In genomic region chr6:27829453-27830211, GRCh38 we compare ENCODE assay signal across 9 cellular contexts.
DNase-seq lines count a peak whose midpoint lies in the region; ATAC-seq and TF ChIP-seq lines count a peak whose summit lies in the region.
"Had no signal": no experiment of that assay in that cellular context is flagged by ENCODE, and none has a peak within 500 bp of the region (broad histone marks: within the 10 kb centered on the region; RNA-seq: fewer than 3 reads in every experiment).

No MANE protein-coding gene starts in this region.

- intact Hi-C loops in OCI-LY7 (cut with micrococcal nuclease; ENCODE audit: unreplicated experiment) (loop anchor here (2.0 to 10.0 kb wide), 3 partner anchors 17 to 1555 kb away; a partner anchor contains a TSS), body of pancreas (cut with DNase I) (no loop called here)
- intact Hi-C loops in dendritic cell treated with granulocyte-macrophage colony-stimulating factor and Interleukin-4, amounts not matched to agents 40 ng/mL and 50 ng/mL, for 4 days (cut with micrococcal nuclease) = no loop called here

- H2AFZ ChIP-seq in OCI-LY7 (ENCODE audit: low read length) = no peak overlapping the region
- H2AFZ ChIP-seq in neural cell (ENCODE audit: low read depth, low read length) = no peak overlapping the region
- H2AFZ ChIP-seq: parathyroid adenoma had no signal

- TF ChIP-seq RAD21 in neural cell (conservative IDR thresholded peaks at IDR 0.05) = no peak

- no TSS peak for BruUV-seq in OCI-LY7 (replicated peaks; lab: Mats Ljungman, UMichigan)

- peak overlapping the region; percentile 91 for H3K9ac ChIP-seq in ES-I3 (ENCODE audit: low read depth, low read length)
- peak overlapping the region; percentile 71 for H3K9ac ChIP-seq in neural cell (ENCODE audit: low read length)
- H3K9ac ChIP-seq: parathyroid adenoma had no signal

- H3K9me3 Mint-ChIP-seq in dendritic cell treated with granulocyte-macrophage colony-stimulating factor and Interleukin-4, amounts not matched to agents 40 ng/mL and 50 ng/mL, for 4 days = no peaks in the 10 kb centered on the region

- H3K27ac Mint-ChIP-seq in dendritic cell treated with granulocyte-macrophage colony-stimulating factor and Interleukin-4, amounts not matched to agents 40 ng/mL and 50 ng/mL, for 4 days = no peak overlapping the region

- TF ChIP-seq EP300 in neural cell (conservative IDR thresholded peaks at IDR 0.05; ENCODE audit: poor library complexity, severe bottlenecking) = no peak

- TF ChIP-seq CTCF in OCI-LY7 (conservative IDR thresholded peaks at IDR 0.05; ENCODE audit: low read length) = no peak
- no peak for TF ChIP-seq CTCF in neural cell (IDR thresholded peaks at IDR 0.05; ENCODE audit: poor library complexity, severe bottlenecking)
- no peak for TF ChIP-seq CTCF in body of pancreas (IDR thresholded peaks at IDR 0.05)

- peak; percentile 45 for DNase-seq in OCI-LY7 (ENCODE audit: low spot score)
- DNase-seq in HEK293T (ENCODE audit: extremely low spot score) = no peak
- DNase-seq in body of pancreas = no peak
- no peak for DNase-seq in NCI-H345 treated with DMSO at 0.1 percent for 48 hours (lab: John Stamatoyannopoulos, UW; ENCODE audit: unreplicated experiment)

- no peaks in the 10 kb centered on the region for H3F3A ChIP-seq in neural cell (ENCODE audit: insufficient read depth, low read length, poor library complexity, severe bottlenecking)

- H3K4me2 ChIP-seq in OCI-LY7 (ENCODE audit: low read length) (peak overlapping the region; percentile 94), neural cell (ENCODE audit: low read length) (peak overlapping the region; percentile 93)

- H3K9me3 ChIP-seq in ES-I3 (ENCODE audit: control insufficient read depth, insufficient read depth, low read length) (peaks cover 8% of the 10 kb centered on the region; the same call in 1 of the 2 replicates), OCI-LY7 (ENCODE audit: low read length) (no peaks in the 10 kb centered on the region), neural cell (ENCODE audit: low read length) (no peaks in the 10 kb centered on the region), body of pancreas (no peaks in the 10 kb centered on the region)

- H4K20me1 ChIP-seq in OCI-LY7 (ENCODE audit: insufficient read depth, low read length) (no peaks in the 10 kb centered on the region), neural cell (ENCODE audit: insufficient read depth) (no peaks in the 10 kb centered on the region)

- CTCF ChIA-PET in OCI-LY7 (lab: Charles Lee; ENCODE audit: unreplicated experiment) = no interaction called here
- CTCF ChIA-PET in HEK293T (lab: Yijun Ruan, JAX) = no interaction called here

- H3K4me3 ChIP-seq in OCI-LY7 (ENCODE audit: low read depth, low read length, poor library complexity, severe bottlenecking) (peak overlapping the region; percentile 74), neural cell (ENCODE audit: low read length) (peak overlapping the region; percentile 83), body of pancreas (no peak overlapping the region)

- WGBS in body of pancreas, 2 donors = 84 to 89% methylated on average over 9 of the region's 9 CpGs

- H3K27me3 ChIP-seq in neural cell (ENCODE audit: insufficient read depth, low read depth, low read length) (no peaks in the 10 kb centered on the region), body of pancreas (peaks cover 0 to 3% of the 10 kb centered on the region in 2 donors)

- H3K36me3 Mint-ChIP-seq in dendritic cell treated with granulocyte-macrophage colony-stimulating factor and Interleukin-4, amounts not matched to agents 40 ng/mL and 50 ng/mL, for 4 days (ENCODE audit: low read depth) = peaks cover 12% of the 10 kb centered on the region

- TF ChIP-seq POLR2A in body of pancreas (IDR thresholded peaks at IDR 0.05) = no peak

- POLR2A ChIA-PET in OCI-LY7 (lab: Charles Lee) (interaction anchor here (0.5 to 11.9 kb wide), 9 partner anchors 18 to 1671 kb away, joined by 3 to 1237 read pairs (median 7); a partner anchor contains a TSS), HEK293T (lab: Yijun Ruan, JAX) (interaction anchor here (2.3 to 2.7 kb wide), 2 partner anchors 19 to 63 kb away, joined by 8 to 12 read pairs; a partner anchor contains a TSS)

- no peaks in the 10 kb centered on the region for H3K27me3 Mint-ChIP-seq in dendritic cell treated with granulocyte-macrophage colony-stimulating factor and Interleukin-4, amounts not matched to agents 40 ng/mL and 50 ng/mL, for 4 days

- peaks cover 6% of the 10 kb centered on the region; the same call in 1 of the 2 replicates for H3K36me3 ChIP-seq in ES-I3 (ENCODE audit: insufficient read depth, low read length)
- H3K36me3 ChIP-seq in OCI-LY7 (ENCODE audit: insufficient read depth, low read length) = peaks cover 8% of the 10 kb centered on the region
- no peaks in the 10 kb centered on the region for H3K36me3 ChIP-seq in neural cell (ENCODE audit: insufficient read depth, low read length)
- no peaks in the 10 kb centered on the region for H3K36me3 ChIP-seq in body of pancreas (replicated peaks in 1 of 2; ENCODE audit: insufficient read depth in 1 of 2, low read depth in 2 of 2)

- peak overlapping the region; percentile 6 for H3K4me3 Mint-ChIP-seq in dendritic cell treated with granulocyte-macrophage colony-stimulating factor and Interleukin-4, amounts not matched to agents 40 ng/mL and 50 ng/mL, for 4 days

- H3K27ac ChIP-seq in OCI-LY7 (ENCODE audit: low read depth, low read length, poor library complexity, severe bottlenecking) (peak overlapping the region; percentile 97), neural cell (ENCODE audit: low read length) (peak overlapping the region; percentile 85), body of pancreas (no peak overlapping the region)
- H3K27ac ChIP-seq: parathyroid adenoma had no signal

- no peaks in the 10 kb centered on the region; the same call in 1 of the 2 replicates for H3K79me2 ChIP-seq in OCI-LY7 (ENCODE audit: insufficient read depth, low read depth, low read length)
- H3K79me2 ChIP-seq in neural cell (replicated peaks; ENCODE audit: insufficient read depth, low read length) = peaks cover 39% of the 10 kb centered on the region

- ATAC-seq in HG03039 (IDR thresholded peaks at IDR 0.05; ENCODE audit: unreplicated experiment) (no peak), body of pancreas (no peak)

- H3K4me1 Mint-ChIP-seq in dendritic cell treated with granulocyte-macrophage colony-stimulating factor and Interleukin-4, amounts not matched to agents 40 ng/mL and 50 ng/mL, for 4 days (ENCODE audit: low read depth) = peaks cover 13% of the 10 kb centered on the region

- H3K4me1 ChIP-seq in ES-I3 (ENCODE audit: insufficient read depth, low read length) = peaks cover 3% of the 10 kb centered on the region; the same call in 1 of the 2 replicates
- H3K4me1 ChIP-seq in OCI-LY7 (ENCODE audit: insufficient read depth, low read length, poor library complexity, severe bottlenecking) = peaks cover 44% of the 10 kb centered on the region
- H3K4me1 ChIP-seq in body of pancreas = no peaks in the 10 kb centered on the region
- H3K4me1 ChIP-seq: parathyroid adenoma had no signal

- H3K9me2 ChIP-seq in OCI-LY7 (ENCODE audit: insufficient read depth, low read length) (no peaks in the 10 kb centered on the region), neural cell (ENCODE audit: insufficient read depth, low read length) (no peaks in the 10 kb centered on the region)

TF ChIP-seq in neural cell, 6 proteins besides CTCF, POLR2A, EP300 and RAD21:
- no peak for TF ChIP-seq MXI1 (conservative IDR thresholded peaks at IDR 0.05; ENCODE audit: poor library complexity, severe bottlenecking)
- TF ChIP-seq TAF1 (IDR thresholded peaks at IDR 0.05; ENCODE audit: low read depth) = no peak
TF ChIP-seq in neural cell: peak in this region for 0.

TF ChIP-seq in HEK293T, 16 proteins besides CTCF, POLR2A, EP300 and RAD21:
- TF ChIP-seq ARNT (IDR thresholded peaks at IDR 0.05) (no peak), TARDBP (IDR thresholded peaks at IDR 0.05) (no peak), FOXM1 (IDR thresholded peaks at IDR 0.05; ENCODE audit: borderline replicate concordance) (no peak)

Comparison
In these comparisons a context has a peak if more than half of its experiments do, and no peak if none do; other contexts are left out.
1. H3K27ac ChIP-seq: peak in OCI-LY7 (single experiment) and neural cell (single experiment); none in body of pancreas (0 of 4).
2. H3K4me3 ChIP-seq: peak in OCI-LY7 (single experiment) and neural cell (single experiment); none in body of pancreas (0 of 2).